ENCODE assay signal across 1 cellular context in the genomic region with DNA sequence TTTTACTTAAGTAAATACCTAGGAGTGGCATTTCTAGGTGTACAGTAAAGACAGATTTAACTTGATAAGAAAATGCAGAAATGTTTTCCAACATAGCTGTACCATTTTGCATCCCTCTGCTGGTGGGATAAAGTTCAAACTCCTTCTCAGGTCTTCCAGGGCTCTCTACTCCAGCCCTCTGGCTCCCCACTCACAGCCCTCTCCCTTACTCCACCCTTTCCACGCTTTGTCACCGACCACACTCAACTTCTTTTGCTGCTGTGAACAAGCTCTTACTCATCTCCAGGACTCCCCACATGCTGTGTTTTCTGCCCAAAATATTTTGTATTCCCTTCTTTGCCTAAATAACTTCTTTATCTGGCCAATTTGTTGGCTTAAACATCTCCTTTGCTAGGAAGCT.
TF ChIP-seq lines count a peak whose summit lies in the region.

No MANE protein-coding gene starts in this region.

TF ChIP-seq in SK-N-SH, 30 proteins besides CTCF, POLR2A, EP300 and RAD21 (continued from another document):
- no peak for TF ChIP-seq PBX3 (IDR thresholded peaks at IDR 0.05)
- TF ChIP-seq, protein P1, sequence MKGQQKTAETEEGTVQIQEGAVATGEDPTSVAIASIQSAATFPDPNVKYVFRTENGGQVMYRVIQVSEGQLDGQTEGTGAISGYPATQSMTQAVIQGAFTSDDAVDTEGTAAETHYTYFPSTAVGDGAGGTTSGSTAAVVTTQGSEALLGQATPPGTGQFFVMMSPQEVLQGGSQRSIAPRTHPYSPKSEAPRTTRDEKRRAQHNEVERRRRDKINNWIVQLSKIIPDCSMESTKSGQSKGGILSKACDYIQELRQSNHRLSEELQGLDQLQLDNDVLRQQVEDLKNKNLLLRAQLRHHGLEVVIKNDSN (IDR thresholded peaks at IDR 0.05; ENCODE audit: borderline replicate concordance, low read depth), result no peak
- TF ChIP-seq FOSL2 (IDR thresholded peaks at IDR 0.05; ENCODE audit: borderline replicate concordance, low read depth), result no peak
- TF ChIP-seq NRF1 (IDR thresholded peaks at IDR 0.05; ENCODE audit: low read depth, low read length), result no peak
- no peak for TF ChIP-seq RFX5 (IDR thresholded peaks at IDR 0.05; ENCODE audit: low read length)
- TF ChIP-seq NFIC (IDR thresholded peaks at IDR 0.05; ENCODE audit: borderline replicate concordance), result no peak
- no peak for TF ChIP-seq CHD2 (IDR thresholded peaks at IDR 0.05; ENCODE audit: low read length, partially characterized antibody)
- TF ChIP-seq USF2 (IDR thresholded peaks at IDR 0.05; ENCODE audit: borderline replicate concordance, low read depth, low read length), result no peak
- TF ChIP-seq FOXJ3 (CRISPR knock-in tag; IDR thresholded peaks at IDR 0.05), result no peak
